ENCODE assay signal across 23 cellular contexts in the genomic region with DNA sequence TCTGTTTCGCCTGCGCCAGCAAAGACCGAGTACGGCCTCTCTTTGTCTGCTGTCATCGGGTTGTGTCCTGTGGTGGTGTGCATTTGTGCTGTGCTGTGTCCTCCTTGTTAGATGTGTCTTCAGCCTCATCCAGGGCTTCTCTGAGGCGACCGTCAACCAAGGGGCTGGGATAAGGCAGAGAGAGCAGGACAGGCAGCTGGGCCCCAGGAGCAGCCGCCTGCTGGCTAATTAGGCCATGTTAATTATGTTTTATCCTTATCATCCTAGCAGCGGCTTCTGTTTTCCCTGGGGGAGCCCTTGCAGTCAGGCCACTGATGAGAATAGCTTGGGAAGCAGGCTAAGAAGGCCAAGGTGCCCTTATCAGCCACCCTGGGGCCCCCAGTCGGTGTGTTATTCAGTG. TPM values are rescaled to one million over a fixed set of nuclear protein-coding genes. Genes with fewer than 3 reads are reported as not detected.
DNase-seq lines count a peak whose midpoint lies in the region; TF ChIP-seq lines count a peak whose summit lies in the region.
"Had no signal": no experiment of that assay in that cellular context is flagged by ENCODE, and none has a peak within 500 bp of the region (broad histone marks: within the 10 kb centered on the region; RNA-seq: fewer than 3 reads in every experiment).

No MANE protein-coding gene starts in this region.

- H3K27ac Mint-ChIP-seq in brain, result peak overlapping the region in 4 of 5 experiments; percentile 78 to 93 (median 85)

- H3F3A ChIP-seq in GM23248 (ENCODE audit: insufficient read depth), result no peaks in the 10 kb centered on the region

- H3K4me1 ChIP-seq in BE2C (peaks cover 17% of the 10 kb centered on the region), neuronal stem cell (ENCODE audit: control insufficient read depth in 2 of 2, insufficient read depth in 1 of 2, low read depth in 1 of 2, low read length in 2 of 2) (peaks cover 0 to 11% of the 10 kb centered on the region in 2 donors), spleen (no peaks in the 10 kb centered on the region), GM23248 (ENCODE audit: insufficient read depth) (no peaks in the 10 kb centered on the region)

- H2BK5ac ChIP-seq in neuronal stem cell (ENCODE audit: low read length), result no peak overlapping the region

- no peak overlapping the region for H3K23ac ChIP-seq in neuronal stem cell (ENCODE audit: low read depth, low read length, poor library complexity)

- no peak overlapping the region for H4K91ac ChIP-seq in neuronal stem cell (ENCODE audit: low read depth, low read length, poor library complexity)

- no peak overlapping the region for H2BK120ac ChIP-seq in neuronal stem cell (ENCODE audit: low read depth, low read length)

- no peak overlapping the region for H3K9ac ChIP-seq in neuronal stem cell (ENCODE audit: low read depth, low read length, poor library complexity)
- H3K9ac ChIP-seq in GM23248, result no peak overlapping the region

- no peak for TF ChIP-seq POLR2A in spleen (IDR thresholded peaks at IDR 0.05)

- peaks cover 28% of the 10 kb centered on the region for H3K4me1 Mint-ChIP-seq in brain

- no peak overlapping the region for H3K27ac ChIP-seq in neuronal stem cell (replicated peaks; ENCODE audit: low read length)
- H3K27ac ChIP-seq in spleen, result no peak overlapping the region
- no peak overlapping the region for H3K27ac ChIP-seq in GM23248
- H3K27ac ChIP-seq: HL-60 had no signal

- H3K4me2 ChIP-seq in neuronal stem cell (ENCODE audit: insufficient read depth, low read length, poor library complexity, severe bottlenecking) (no peak overlapping the region), GM23248 (ENCODE audit: unreplicated experiment) (no peak overlapping the region)

- H3K4me3 Mint-ChIP-seq in brain, result no peak overlapping the region
- H3K4me3 Mint-ChIP-seq: CD14-positive monocyte had no signal

- H2BK15ac ChIP-seq in neuronal stem cell (ENCODE audit: low read length), result no peak overlapping the region

- H2AK5ac ChIP-seq in neuronal stem cell (ENCODE audit: low read depth, low read length), result peak overlapping the region; percentile 58

- H3K27me3 Mint-ChIP-seq in brain, result peaks cover 4% of the 10 kb centered on the region

- H4K20me1 ChIP-seq in GM23248 (ENCODE audit: insufficient read depth), result no peaks in the 10 kb centered on the region

- no peaks in the 10 kb centered on the region for H3K9me3 Mint-ChIP-seq in brain
- H3K9me3 Mint-ChIP-seq: CD14-positive monocyte had no signal

- in situ Hi-C loops in GM23248 (cut with MboI), result no loop called here

- H3K79me2 ChIP-seq in GM23248 (ENCODE audit: insufficient read depth), result no peaks in the 10 kb centered on the region

- peaks cover 60% of the 10 kb centered on the region for H3K36me3 ChIP-seq in BE2C
- peaks cover 0 to 6% of the 10 kb centered on the region in 2 donors for H3K36me3 ChIP-seq in neuronal stem cell (replicated peaks in 1 of 2; ENCODE audit: control insufficient read depth in 2 of 2, insufficient read depth in 2 of 2, low read length in 2 of 2)
- H3K36me3 ChIP-seq in spleen, result no peaks in the 10 kb centered on the region
- no peaks in the 10 kb centered on the region for H3K36me3 ChIP-seq in GM23248 (ENCODE audit: low read depth)

- no peaks in the 10 kb centered on the region for H3K9me3 ChIP-seq in BE2C
- no peaks in the 10 kb centered on the region for H3K9me3 ChIP-seq in neuronal stem cell (replicated peaks in 1 of 2; ENCODE audit: control insufficient read depth in 2 of 2, insufficient read depth in 1 of 2, low read depth in 1 of 2, low read length in 2 of 2)
- H3K9me3 ChIP-seq in spleen, result no peaks in the 10 kb centered on the region
- no peaks in the 10 kb centered on the region for H3K9me3 ChIP-seq in GM23248 (ENCODE audit: low read depth)

- no peak overlapping the region for H3K4me3 ChIP-seq in BE2C (ENCODE audit: low read depth, low read length)
- H3K4me3 ChIP-seq in neuronal stem cell (ENCODE audit: low read length in 2 of 2), result no peak overlapping the region
- H3K4me3 ChIP-seq in spleen, result no peak overlapping the region
- H3K4me3 ChIP-seq in GM23248, result no peak overlapping the region
- H3K4me3 ChIP-seq: GM12878 had no signal

- H2BK12ac ChIP-seq in neuronal stem cell (ENCODE audit: low read length), result no peak overlapping the region

- DNase-seq in BE2C, result peak; percentile 67
- DNase-seq in NCI-H146 treated with DMSO at 0.1 percent for 48 hours (lab: John Stamatoyannopoulos, UW; ENCODE audit: unreplicated experiment), result peak; percentile 48
- DNase-seq in neuronal stem cell (ENCODE audit: low spot score), result no peak
- DNase-seq in spleen, result no peak
- DNase-seq in GM23248, result no peak
- no peak for DNase-seq in activated CD8-positive, alpha-beta memory T cell treated with anti-CD3 and anti-CD28 coated beads, Interleukin-2, amount 50 U/mL, for 48 hours
- DNase-seq: DMS79 treated with DMSO at 0.1 percent for 48 hours, GOT3, HCEC 1CT, KBM-7, MM.1S, NCI-H1048, NCI-H1436, NCI-H2029, NCI-H2227 treated with DMSO at 0.1 percent for 48 hours, NCI-H510A treated with DMSO at 0.1 percent for 48 hours, NCI-H774, OCI-M1, Right ventricle myocardium superior had no signal

- H4K8ac ChIP-seq in neuronal stem cell (ENCODE audit: low read depth, low read length), result no peak overlapping the region

- no peak overlapping the region for H3K4ac ChIP-seq in neuronal stem cell (ENCODE audit: low read length)

- H3K18ac ChIP-seq in neuronal stem cell (ENCODE audit: low read length), result peak overlapping the region; percentile 81

- no peak overlapping the region for H3K14ac ChIP-seq in neuronal stem cell (ENCODE audit: low read length)

- intact Hi-C loops in spleen (cut with DNase I; ENCODE audit: low total_unique reads), result no loop called here

- H3K36me3 Mint-ChIP-seq in brain, result peaks cover 53% of the 10 kb centered on the region
- H3K36me3 Mint-ChIP-seq: CD14-positive monocyte had no signal

- no peaks in the 10 kb centered on the region for H3K27me3 ChIP-seq in BE2C
- no peaks in the 10 kb centered on the region for H3K27me3 ChIP-seq in neuronal stem cell (ENCODE audit: control insufficient read depth in 3 of 3, insufficient read depth in 3 of 3, low read depth in 1 of 3, low read length in 3 of 3)
- peaks cover 0 to 2% (median 0%) of the 10 kb centered on the region in 7 donors for H3K27me3 ChIP-seq in spleen (replicated peaks in 1 of 7)
- no peaks in the 10 kb centered on the region; the same call in 1 of the 2 replicates for H3K27me3 ChIP-seq in GM23248 (replicated peaks; ENCODE audit: insufficient read depth)

- no peaks in the 10 kb centered on the region for H3K9me2 ChIP-seq in GM23248 (ENCODE audit: insufficient read depth)

- TF ChIP-seq CTCF in BE2C (IDR thresholded peaks at IDR 0.05; ENCODE audit: low read depth, low read length) (no peak), brain (conservative IDR thresholded peaks at IDR 0.05) (no peak), spleen (IDR thresholded peaks at IDR 0.05 in 8 of 11, conservative IDR thresholded peaks at IDR 0.05 in 3 of 11) (no peak)

- no CpG with 5 or more reads among the region's 10 CpGs for WGBS in neuronal stem cell (ENCODE audit: extremely low coverage in 2 of 2, insufficient read length in 2 of 2, insufficient replicate concordance in 1 of 2), 2 donors
- 88 to 95% (median 90%) methylated on average over 10 of the region's 10 CpGs for WGBS in spleen, 5 donors
- WGBS in GM23248 (ENCODE audit: low coverage in 1 of 2, low lambda C conversion rate in 2 of 2, missing lambda C conversion rate in 2 of 2), 2 experiments, result 92 to 94% methylated on average over 10 of the region's 10 CpGs

- no peak overlapping the region for H2AFZ ChIP-seq in neuronal stem cell (ENCODE audit: low read length)
- H2AFZ ChIP-seq in GM23248, result no peak overlapping the region

- H3K79me1 ChIP-seq in neuronal stem cell (ENCODE audit: low read depth, low read length), result peaks cover 4% of the 10 kb centered on the region

RNA-seq across cellular contexts. Expression of a gene that starts 40.7 kb away (rescaled TPM):
- polyA plus RNA-seq in BE2C (2012; ENCODE audit: insufficient read depth, insufficient read length, low read depth), result 11.8 TPM
- 4.9 TPM for polyA plus RNA-seq in brain (ENCODE audit: insufficient read depth, low read depth, low replicate concordance)
- 14.7 TPM for polyA plus RNA-seq in neuronal stem cell (2013, experiment 1 of 2)
- 14.2 TPM for polyA plus RNA-seq in neuronal stem cell (2013, experiment 2 of 2)
- total RNA-seq in spleen, result 10 to 100 TPM in 6 of 7 donors, 1 to 10 TPM in 1; 8.9 to 29.8 (median 19.7) TPM
- polyA plus RNA-seq in spleen, result 1 to 10 TPM; 4.2 to 5.3 (median 5.0) TPM
- 6.3 and 6.7 TPM in 2 replicates for total RNA-seq in GM23248 (2014; rRNA removed; shearing (Covaris generic))
- polyA plus RNA-seq in GM23248 (2016; fragmentation: Nextera tagmentation; extraction: Ambion mirVana), result 4.4 and 7.7 TPM in 2 replicates

Comparison
In these comparisons a context has a peak if more than half of its experiments do, and no peak if none do; other contexts are left out.
1. DNase-seq: peak in BE2C (single experiment) and NCI-H146 treated with DMSO at 0.1 percent for 48 hours (single experiment); none in neuronal stem cell (single experiment), spleen (single experiment), GM23248 (single experiment) and activated CD8-positive, alpha-beta memory T cell treated with anti-CD3 and anti-CD28 coated beads, Interleukin-2, amount 50 U/mL, for 48 hours (single experiment).